ENCODE assay signal across 13 cellular contexts in genomic region chr2:217954469-217954868, GRCh38. TPM values are rescaled to one million over a fixed set of nuclear protein-coding genes. Genes with fewer than 3 reads are reported as not detected.
DNase-seq lines count a peak whose midpoint lies in the region; TF ChIP-seq lines count a peak whose summit lies in the region.
"Had no signal": no experiment of that assay in that cellular context is flagged by ENCODE, and none has a peak within 500 bp of the region (broad histone marks: within the 10 kb centered on the region; RNA-seq: fewer than 3 reads in every experiment).

No MANE protein-coding gene starts in this region.

- no peaks in the 10 kb centered on the region for H3K36me3 Mint-ChIP-seq in T-helper 2 cell treated with Interferon-gamma antibody and Interleukin-4, amounts not matched to agents 5 μg/mL and 100 μg/mL, for 36 hours (ENCODE audit: low read depth)
- H3K36me3 Mint-ChIP-seq: CD8-positive, alpha-beta T cell; IgD-negative memory B cell had no signal

- H3K27me3 Mint-ChIP-seq in T-helper 2 cell treated with Interferon-gamma antibody and Interleukin-4, amounts not matched to agents 5 μg/mL and 100 μg/mL, for 36 hours (ENCODE audit: low read depth) = peaks cover 3% of the 10 kb centered on the region
- H3K27me3 Mint-ChIP-seq: activated CD4-positive, alpha-beta T cell treated with anti-CD3 and anti-CD28 coated beads, Interleukin-2, amount 10 ng/mL, durations not matched to agents 24 days and 14 days had no signal

- TF ChIP-seq CTCF in colonic mucosa (IDR thresholded peaks at IDR 0.05) = no peak
- no peak for TF ChIP-seq CTCF in tibial artery (IDR thresholded peaks at IDR 0.05)

- H3K9ac ChIP-seq in colonic mucosa (ENCODE audit: low read depth in 2 of 2, low read length in 2 of 2) (peak overlapping the region in 1 of 2 donors; percentile 24), mucosa of rectum (ENCODE audit: low read depth in 1 of 2, low read length in 2 of 2) (no peak overlapping the region)

- DNase-seq in NCI-H2196 (lab: John Stamatoyannopoulos, UW; ENCODE audit: unreplicated experiment) (peak; percentile 86), colonic mucosa (no peak), tibial artery (peak; percentile 24 to 73), AG20443 (ENCODE audit: low spot score) (no peak), KG1 (lab: John Stamatoyannopoulos, UW) (no peak)
- no peak for DNase-seq in T-helper 2 cell treated with Interferon-gamma antibody and Interleukin-4, amounts not matched to agents 5 μg/mL and 100 μg/mL, for 36 hours (ENCODE audit: low spot score)
- DNase-seq: activated CD4-positive, alpha-beta T cell treated with anti-CD3 and anti-CD28 coated beads, Interleukin-2, amount 10 ng/mL, durations not matched to agents 24 days and 14 days; CD8-positive, alpha-beta T cell; NCI-H1694; T-helper 17 cell had no signal

- no peak overlapping the region for H3K4me3 Mint-ChIP-seq in T-helper 2 cell treated with Interferon-gamma antibody and Interleukin-4, amounts not matched to agents 5 μg/mL and 100 μg/mL, for 36 hours
- H3K4me3 Mint-ChIP-seq: activated CD4-positive, alpha-beta T cell treated with anti-CD3 and anti-CD28 coated beads, Interleukin-2, amount 10 ng/mL, durations not matched to agents 24 days and 14 days; CD8-positive, alpha-beta T cell; IgD-negative memory B cell; T-helper 17 cell had no signal

- H3K4me3 ChIP-seq in colonic mucosa (no peak overlapping the region), mucosa of rectum (ENCODE audit: low read length in 2 of 2) (no peak overlapping the region), tibial artery (no peak overlapping the region)
- H3K4me3 ChIP-seq: hepatocyte had no signal

- H3K27me3 ChIP-seq in colonic mucosa (no peaks in the 10 kb centered on the region), mucosa of rectum (ENCODE audit: control insufficient read depth in 2 of 2, insufficient read depth in 2 of 2, low read length in 2 of 2) (no peaks in the 10 kb centered on the region), tibial artery (no peaks in the 10 kb centered on the region)
- H3K27me3 ChIP-seq: hepatocyte had no signal

- no peaks in the 10 kb centered on the region for H3K4me1 ChIP-seq in colonic mucosa
- peaks cover 2 to 11% of the 10 kb centered on the region in 2 donors for H3K4me1 ChIP-seq in mucosa of rectum (ENCODE audit: control insufficient read depth in 2 of 2, insufficient read depth in 2 of 2, low read length in 2 of 2)
- peaks cover 14 to 100% (median 78%) of the 10 kb centered on the region in 4 donors for H3K4me1 ChIP-seq in tibial artery

- H3K9me3 ChIP-seq in colonic mucosa = no peaks in the 10 kb centered on the region
- H3K9me3 ChIP-seq in mucosa of rectum (ENCODE audit: control insufficient read depth in 2 of 2, low read length in 2 of 2) = no peaks in the 10 kb centered on the region
- H3K9me3 ChIP-seq in tibial artery = no peaks in the 10 kb centered on the region

- intact Hi-C loops in colonic mucosa (cut with DNase I) (no loop called here), tibial artery (cut with DNase I; ENCODE audit: low total_unique reads) (no loop called here)

- no peaks in the 10 kb centered on the region for H3K9me3 Mint-ChIP-seq in T-helper 2 cell treated with Interferon-gamma antibody and Interleukin-4, amounts not matched to agents 5 μg/mL and 100 μg/mL, for 36 hours
- H3K9me3 Mint-ChIP-seq: activated CD4-positive, alpha-beta T cell treated with anti-CD3 and anti-CD28 coated beads, Interleukin-2, amount 10 ng/mL, durations not matched to agents 24 days and 14 days; CD8-positive, alpha-beta T cell; IgD-negative memory B cell had no signal

- H3K27ac Mint-ChIP-seq in T-helper 2 cell treated with Interferon-gamma antibody and Interleukin-4, amounts not matched to agents 5 μg/mL and 100 μg/mL, for 36 hours = no peak overlapping the region
- H3K27ac Mint-ChIP-seq: activated CD4-positive, alpha-beta T cell treated with anti-CD3 and anti-CD28 coated beads, Interleukin-2, amount 10 ng/mL, durations not matched to agents 24 days and 14 days; CD8-positive, alpha-beta T cell; IgD-negative memory B cell; T-helper 17 cell had no signal

- H3K4me1 Mint-ChIP-seq in T-helper 2 cell treated with Interferon-gamma antibody and Interleukin-4, amounts not matched to agents 5 μg/mL and 100 μg/mL, for 36 hours (ENCODE audit: low read depth) = no peaks in the 10 kb centered on the region
- H3K4me1 Mint-ChIP-seq: activated CD4-positive, alpha-beta T cell treated with anti-CD3 and anti-CD28 coated beads, Interleukin-2, amount 10 ng/mL, durations not matched to agents 24 days and 14 days; IgD-negative memory B cell had no signal

- H3K36me3 ChIP-seq in colonic mucosa (no peaks in the 10 kb centered on the region), mucosa of rectum (ENCODE audit: control insufficient read depth in 2 of 2, insufficient read depth in 2 of 2, low read length in 2 of 2) (no peaks in the 10 kb centered on the region), tibial artery (peaks cover 0 to 8% (median 0%) of the 10 kb centered on the region in 3 donors)

- peak overlapping the region; percentile 3 for H3K27ac ChIP-seq in colonic mucosa
- H3K27ac ChIP-seq in mucosa of rectum (ENCODE audit: low read depth in 2 of 2, low read length in 2 of 2) = peak overlapping the region; percentile 58 to 72
- peak overlapping the region; percentile 91 to 98 for H3K27ac ChIP-seq in tibial artery
- H3K27ac ChIP-seq: hepatocyte had no signal

RNA-seq across cellular contexts. Expression of gene TNS1, which starts 48.3 kb away (rescaled TPM):
- total RNA-seq in colonic mucosa = 100 to 1,000 TPM in 1 of 2 donors, 10 to 100 TPM in 1; 20.6 to 164 TPM
- total RNA-seq: CD8-positive, alpha-beta T cell had no signal

Comparison
In these comparisons a context has a peak if more than half of its experiments do, and no peak if none do; other contexts are left out.
1. DNase-seq: peak in NCI-H2196 (single experiment) and tibial artery (2 of 2); none in colonic mucosa (single experiment), T-helper 2 cell treated with Interferon-gamma antibody and Interleukin-4, amounts not matched to agents 5 μg/mL and 100 μg/mL, for 36 hours (single experiment), AG20443 (single experiment) and KG1 (single experiment).
2. H3K27ac ChIP-seq: peak in every context shown above with its lines; median percentile 94 in tibial artery; 65 in mucosa of rectum; 3 in colonic mucosa.